32 cellular contexts compared by ENCODE assay signal in the genomic region with DNA sequence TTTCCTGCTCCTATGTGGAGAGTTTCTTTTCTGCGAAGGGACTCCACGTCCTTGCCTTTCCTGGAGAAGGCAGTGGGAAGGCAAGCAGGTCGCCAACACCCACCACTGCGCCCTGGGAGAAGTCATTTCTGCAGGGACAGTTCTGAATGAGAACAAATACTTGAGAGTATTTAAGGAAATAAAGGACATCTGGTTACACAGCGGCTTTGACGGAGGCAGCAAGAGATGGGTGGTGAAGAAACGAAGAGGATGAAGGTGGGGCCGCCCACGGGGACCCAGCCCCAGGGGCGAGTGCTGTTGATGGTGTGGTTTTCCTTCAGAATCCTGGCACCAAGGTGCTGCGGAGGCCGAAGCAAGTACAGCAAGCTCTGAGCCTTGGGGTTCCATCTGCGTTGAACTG.
"Had no signal": no experiment of that assay in that cellular context is flagged by ENCODE, and none has a peak within 500 bp of the region (broad histone marks: within the 10 kb centered on the region; RNA-seq: fewer than 3 reads in every experiment).

No MANE protein-coding gene starts in this region.

- H3K36me3 Mint-ChIP-seq: activated CD4-positive, alpha-beta memory T cell treated with anti-CD3 and anti-CD28 coated beads for 36 hours; activated naive CD4-positive, alpha-beta T cell treated with anti-CD3 and anti-CD28 coated beads, Interleukin-2, amount 10 ng/mL, durations not matched to agents 7 days and 5 days; activated naive CD8-positive, alpha-beta T cell had no signal

- H2AFZ ChIP-seq: PC-9 had no signal

- ATAC-seq: activated naive CD8-positive, alpha-beta T cell treated with anti-CD3 and anti-CD28 coated beads, Interleukin-2, amount 50 U/mL, for 24 hours; activated T-cell treated with anti-CD3 and anti-CD28 coated beads, Interleukin-2, amount 50 U/mL, for 4 hours; Right ventricle myocardium inferior had no signal

- H3K9me3 Mint-ChIP-seq: activated B cell treated with CpG ODN at 0.5 μM for 24 hours; activated CD4-positive, alpha-beta memory T cell treated with anti-CD3 and anti-CD28 coated beads for 36 hours; activated naive CD4-positive, alpha-beta T cell treated with anti-CD3 and anti-CD28 coated beads, Interleukin-2, amount 10 ng/mL, durations not matched to agents 7 days and 5 days; activated naive CD8-positive, alpha-beta T cell treated with anti-CD3 and anti-CD28 coated beads, Interleukin-2, amount 50 U/mL, for 24 hours; activated T-cell treated with anti-CD3 and anti-CD28 coated beads, Interleukin-2, amount 50 U/mL, for 4 hours; activated T-helper 1 cell treated with anti-CD3 and anti-CD28 coated beads, Interleukin-12 subunit alpha, Interleukin-12 subunit beta, Interleukin-2, Interleukin-4 antibody, amounts not matched to agents 30 ng/mL and 10 ng/mL and 1 ng/mL, durations not matched to agents 14 hours and 24 hours and 36 hours had no signal

- H3K4me1 Mint-ChIP-seq: activated B cell treated with CpG ODN at 0.5 μM for 24 hours; activated naive CD4-positive, alpha-beta T cell treated with anti-CD3 and anti-CD28 coated beads, Interleukin-2, amount 10 ng/mL, durations not matched to agents 7 days and 5 days; activated naive CD8-positive, alpha-beta T cell treated with anti-CD3 and anti-CD28 coated beads, Interleukin-2, amount 50 U/mL, for 24 hours had no signal

- H3K4me3 Mint-ChIP-seq: activated B cell treated with CpG ODN at 0.5 μM for 24 hours; activated CD4-positive, alpha-beta memory T cell treated with anti-CD3 and anti-CD28 coated beads for 36 hours; activated naive CD4-positive, alpha-beta T cell treated with anti-CD3 and anti-CD28 coated beads, Interleukin-2, amount 10 ng/mL, durations not matched to agents 7 days and 5 days; activated naive CD8-positive, alpha-beta T cell; activated naive CD8-positive, alpha-beta T cell treated with anti-CD3 and anti-CD28 coated beads, Interleukin-2, amount 50 U/mL, for 24 hours; activated T-cell treated with anti-CD3 and anti-CD28 coated beads, Interleukin-2, amount 50 U/mL, for 4 hours; activated T-helper 1 cell treated with anti-CD3 and anti-CD28 coated beads, Interleukin-12 subunit alpha, Interleukin-12 subunit beta, Interleukin-2, Interleukin-4 antibody, amounts not matched to agents 30 ng/mL and 10 ng/mL and 1 ng/mL, durations not matched to agents 14 hours and 24 hours and 36 hours; brain had no signal

- DNase-seq: activated B cell treated with CpG ODN at 0.5 μM for 24 hours; activated CD4-positive, alpha-beta memory T cell treated with anti-CD3 and anti-CD28 coated beads for 36 hours; activated CD4-positive, alpha-beta T cell treated with anti-CD3 and anti-CD28 coated beads for 4 hours; activated CD4-positive, alpha-beta T cell treated with anti-CD3 and anti-CD28 coated beads, Interleukin-2, amount 50 U/mL, for 1 hour; activated CD4-positive, CD25-positive, alpha-beta regulatory T cell treated with anti-CD3 and anti-CD28 coated beads, Interleukin-2, amount 50 U/mL, for 72 hours; activated gamma-delta T cell treated with Interleukin-2 at 50 U/mL for 16 hours; activated naive CD4-positive, alpha-beta T cell treated with anti-CD3 and anti-CD28 coated beads, Interleukin-2, amount 10 ng/mL, durations not matched to agents 7 days and 5 days; activated naive CD8-positive, alpha-beta T cell treated with anti-CD3 and anti-CD28 coated beads, Interleukin-2, amount 50 U/mL, for 24 hours; activated T-cell treated with anti-CD3 and anti-CD28 coated beads for 4 hours; activated T-cell treated with anti-CD3 and anti-CD28 coated beads, Interleukin-2, amount 50 U/mL, for 4 hours; caudate nucleus; MM.1S; MV-4-11; NCI-H1092; NCI-H1436 treated with DMSO at 0.1 percent for 48 hours; NCI-H1694 treated with DMSO at 0.1 percent for 48 hours; NCI-H2029; NCI-H345; NCI-H524 treated with DMSO at 0.1 percent for 48 hours; NK-92 treated with Interleukin-12 subunit alpha and Interleukin-12 subunit beta, amount 100 ng/mL, for 24 hours; PC-9; SW 1271; T-helper 1 cell; T-helper 2 cell; T-helper 9 cell had no signal

- H3K4me3 ChIP-seq: PC-9 had no signal

- H3K27ac Mint-ChIP-seq: activated B cell treated with CpG ODN at 0.5 μM for 24 hours; activated CD4-positive, alpha-beta memory T cell treated with anti-CD3 and anti-CD28 coated beads for 36 hours; activated naive CD4-positive, alpha-beta T cell treated with anti-CD3 and anti-CD28 coated beads, Interleukin-2, amount 10 ng/mL, durations not matched to agents 7 days and 5 days; activated naive CD8-positive, alpha-beta T cell; activated naive CD8-positive, alpha-beta T cell treated with anti-CD3 and anti-CD28 coated beads, Interleukin-2, amount 50 U/mL, for 24 hours; activated T-helper 1 cell treated with anti-CD3 and anti-CD28 coated beads, Interleukin-12 subunit alpha, Interleukin-12 subunit beta, Interleukin-2, Interleukin-4 antibody, amounts not matched to agents 30 ng/mL and 10 ng/mL and 1 ng/mL, durations not matched to agents 14 hours and 24 hours and 36 hours had no signal

- H3K4me2 ChIP-seq: KMS-11, PC-9 had no signal

- H3K9ac ChIP-seq: KMS-11 had no signal

- H3K27ac ChIP-seq: KMS-11, PC-9, RWPE1, VCaP had no signal
